Comparison of ENCODE assay signal across 8 cellular contexts in the genomic region with DNA sequence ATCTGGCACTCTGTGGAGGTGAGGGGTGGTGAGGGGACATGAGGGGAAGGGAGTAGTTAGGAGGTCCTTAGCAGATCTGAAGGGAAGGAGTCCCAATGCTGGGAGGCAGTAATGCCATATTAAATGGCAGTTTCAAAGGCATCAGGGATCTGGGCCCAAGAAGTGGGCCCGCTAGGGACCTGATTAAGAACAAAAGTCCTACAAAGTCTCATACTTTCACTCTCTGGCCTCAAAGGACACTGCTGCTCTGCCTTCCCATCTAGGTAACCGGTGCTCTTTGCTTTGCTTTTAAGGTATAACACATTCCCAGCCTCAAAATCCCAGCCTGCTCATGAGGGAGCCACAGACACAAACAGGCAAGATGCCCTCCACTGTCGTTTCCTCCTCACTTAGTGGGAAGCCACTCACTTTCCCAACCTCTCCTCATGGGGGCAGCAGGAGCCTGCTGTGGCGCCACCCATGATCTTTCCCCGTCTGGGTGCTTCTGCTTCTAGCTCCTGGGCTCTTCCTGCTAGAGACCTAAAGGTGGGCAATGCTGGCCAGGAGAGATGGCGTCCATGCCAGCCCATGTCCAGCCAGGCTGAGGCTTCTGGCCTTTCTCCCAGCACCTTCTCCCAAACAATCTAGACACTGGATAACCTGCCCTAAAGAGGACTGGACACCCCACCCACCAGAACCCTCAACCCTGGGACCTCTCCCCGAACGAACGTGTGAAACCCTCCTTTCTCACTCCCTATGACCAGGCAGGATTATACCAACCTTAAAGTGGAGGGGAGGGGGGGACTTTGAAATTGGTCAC.
DNase-seq lines count a peak whose midpoint lies in the region; ATAC-seq and TF ChIP-seq lines count a peak whose summit lies in the region.

No MANE protein-coding gene starts in this region.

- no peaks in the 10 kb centered on the region for H3K9me3 ChIP-seq in ovary

- no peaks in the 10 kb centered on the region for H3K36me3 Mint-ChIP-seq in activated T-cell treated with anti-CD3 and anti-CD28 coated beads, Interleukin-2, amount 50 U/mL, for 24 hours (ENCODE audit: low read depth)

- H3K4me1 Mint-ChIP-seq in activated T-cell treated with anti-CD3 and anti-CD28 coated beads, Interleukin-2, amount 50 U/mL, for 24 hours (ENCODE audit: low read depth), result peaks cover 13% of the 10 kb centered on the region

- peak; percentile 73 for ATAC-seq in HG03135 (IDR thresholded peaks at IDR 0.05; ENCODE audit: unreplicated experiment)

- intact Hi-C loops in ovary (cut with DNase I), result loop anchor here in 2 of 4 donors (5.0 to 10.0 kb wide), 2 partner anchors 116 to 119 kb away; no protein-coding TSS in a partner anchor

- no peaks in the 10 kb centered on the region for H3K27me3 ChIP-seq in ovary

- no peaks in the 10 kb centered on the region for H3K36me3 ChIP-seq in ovary

- TF ChIP-seq POLR2A in ovary (IDR thresholded peaks at IDR 0.05), result no peak

- no peak overlapping the region for H3K4me3 ChIP-seq in ovary

- TF ChIP-seq EP300 in ovary (IDR thresholded peaks at IDR 0.05), result no peak

- no peak overlapping the region for H3K27ac Mint-ChIP-seq in activated T-cell treated with anti-CD3 and anti-CD28 coated beads, Interleukin-2, amount 50 U/mL, for 24 hours

- H3K27me3 Mint-ChIP-seq in activated T-cell treated with anti-CD3 and anti-CD28 coated beads, Interleukin-2, amount 50 U/mL, for 24 hours, result no peaks in the 10 kb centered on the region

- TF ChIP-seq CTCF in ovary (IDR thresholded peaks at IDR 0.05), result peak; percentile 39 to 49 (median 47)

- DNase-seq in DMS 273 treated with DMSO at 0.1 percent for 48 hours (lab: John Stamatoyannopoulos, UW), result peak; percentile 24
- DNase-seq in GM19238 (ENCODE audit: insufficient read length, low spot score), result peak; percentile 56
- DNase-seq in NCI-H345 (lab: John Stamatoyannopoulos, UW), result peak; percentile 28
- DNase-seq in activated T-cell treated with anti-CD3 and anti-CD28 coated beads, Interleukin-2, amount 50 U/mL, for 24 hours, result peak; percentile 59
- peak; percentile 9 for DNase-seq in glomerular endothelial cell (ENCODE audit: extremely low read depth, low read depth, low spot score)
- peak; percentile 48 to 70 (median 55) for DNase-seq in ovary
- no peak for DNase-seq in mesenteric fat pad (ENCODE audit: low spot score)

- no peaks in the 10 kb centered on the region for H3K9me3 Mint-ChIP-seq in activated T-cell treated with anti-CD3 and anti-CD28 coated beads, Interleukin-2, amount 50 U/mL, for 24 hours

- WGBS in ovary, 3 donors, result 45 to 52% (median 51%) methylated on average over 9 of the region's 9 CpGs

- no peaks in the 10 kb centered on the region for H3K4me1 ChIP-seq in ovary (ENCODE audit: insufficient read depth)

- H3K27ac ChIP-seq in ovary, result no peak overlapping the region

- H3K4me3 Mint-ChIP-seq in activated T-cell treated with anti-CD3 and anti-CD28 coated beads, Interleukin-2, amount 50 U/mL, for 24 hours, result no peak overlapping the region
